Comparison of ENCODE assay signal across 11 cellular contexts in genomic region chr2:118122768-118123335, GRCh38. TPM values are rescaled to one million over a fixed set of nuclear protein-coding genes. Genes with fewer than 3 reads are reported as not detected.
DNase-seq lines count a peak whose midpoint lies in the region; ATAC-seq, FAIRE-seq and TF ChIP-seq lines count a peak whose summit lies in the region.
"Had no signal": no experiment of that assay in that cellular context is flagged by ENCODE, and none has a peak within 500 bp of the region (broad histone marks: within the 10 kb centered on the region; RNA-seq: fewer than 3 reads in every experiment).

No MANE protein-coding gene starts in this region.

- dilution Hi-C loops in keratinocyte (cut with MboI; ENCODE audit: extremely low pct_ligation_motif_present, low sequenced_read_pairs) = no loop called here

- peaks cover 39% of the 10 kb centered on the region for H3K4me1 ChIP-seq in keratinocyte (ENCODE audit: control insufficient read depth, extremely low read depth, insufficient read depth, low read length)
- H3K4me1 ChIP-seq: parathyroid adenoma had no signal

- H3K4me3 ChIP-seq in keratinocyte (ENCODE audit: control insufficient read depth in 2 of 3, extremely low read depth in 1 of 3, insufficient read depth in 2 of 3, low read depth in 1 of 3, low read length in 3 of 3) = no peak overlapping the region

- no peaks in the 10 kb centered on the region for H3K9me1 ChIP-seq in keratinocyte (ENCODE audit: control insufficient read depth, extremely low read depth, insufficient read depth, low read length)

- H4K20me1 ChIP-seq in keratinocyte (ENCODE audit: control insufficient read depth, extremely low read depth, insufficient read depth, low read length) = no peaks in the 10 kb centered on the region

- no peak for TF ChIP-seq CTCF in keratinocyte (optimal IDR thresholded peaks at IDR 0.05 in 1 of 3, IDR thresholded peaks at IDR 0.05 in 1 of 3, conservative IDR thresholded peaks at IDR 0.05 in 1 of 3; ENCODE audit: extremely low read depth in 1 of 3, insufficient read depth in 2 of 3, low read length in 3 of 3)

- peak overlapping the region; percentile 97 for H3K27ac ChIP-seq in keratinocyte (ENCODE audit: control insufficient read depth, insufficient read depth, low read length)
- H3K27ac ChIP-seq: brain microvascular endothelial cell, parathyroid adenoma had no signal

- peak overlapping the region; percentile 83 for H3K4me2 ChIP-seq in keratinocyte (ENCODE audit: control insufficient read depth, extremely low read depth, insufficient read depth, low read depth, low read length)

- DNase-seq in EH (ENCODE audit: low read depth) (peak; percentile 19), keratinocyte (ENCODE audit: low read depth, low spot score) (no peak), DMS 273 (lab: John Stamatoyannopoulos, UW; ENCODE audit: unreplicated experiment) (no peak), DMS153 treated with DMSO at 0.1 percent for 48 hours (lab: John Stamatoyannopoulos, UW; ENCODE audit: unreplicated experiment) (no peak), NCI-H2196 treated with DMSO at 0.1 percent for 48 hours (lab: John Stamatoyannopoulos, UW; ENCODE audit: unreplicated experiment) (no peak), NAMALWA (ENCODE audit: low spot score) (no peak)
- DNase-seq: CD8-positive, alpha-beta memory T cell had no signal

- no peaks in the 10 kb centered on the region for H3K27me3 ChIP-seq in keratinocyte (ENCODE audit: control insufficient read depth, extremely low read depth, insufficient read depth, low read length)
- H3K27me3 ChIP-seq: brain microvascular endothelial cell had no signal

- H3K36me3 ChIP-seq in keratinocyte (ENCODE audit: control insufficient read depth in 2 of 2, extremely low read depth in 1 of 2, insufficient read depth in 2 of 2, low read length in 2 of 2) = no peaks in the 10 kb centered on the region
- H3K36me3 ChIP-seq: brain microvascular endothelial cell had no signal

- H3K9me3 ChIP-seq in keratinocyte (ENCODE audit: control insufficient read depth, low read depth, low read length) = no peaks in the 10 kb centered on the region

- H3K9ac ChIP-seq in keratinocyte (ENCODE audit: control insufficient read depth, extremely low read depth, insufficient read depth, low read length) = peak overlapping the region; percentile 51
- H3K9ac ChIP-seq: parathyroid adenoma had no signal

- H2AFZ ChIP-seq in keratinocyte (ENCODE audit: control insufficient read depth, low read length) = no peak overlapping the region
- H2AFZ ChIP-seq: parathyroid adenoma had no signal

- ATAC-seq in GM21526 (IDR thresholded peaks at IDR 0.05; ENCODE audit: low FRiP score, unreplicated experiment) (peak; percentile 79), HG03521 (IDR thresholded peaks at IDR 0.05; ENCODE audit: unreplicated experiment) (peak; percentile 82)

- H3K79me2 ChIP-seq in keratinocyte (ENCODE audit: control insufficient read depth, insufficient read depth, low read length) = no peaks in the 10 kb centered on the region
- H3K79me2 ChIP-seq: parathyroid adenoma had no signal

- FAIRE-seq in keratinocyte (lab: Jason Lieb, UNC) = peak; percentile 36

RNA-seq across cellular contexts. Expression of gene INSIG2, which starts 34.6 kb away (rescaled TPM):
- 16.2 to 28.6 TPM (median 19.4 TPM) in 3 replicates for polyA plus RNA-seq in keratinocyte
- polyA plus RNA-seq in keratinocyte (2011; ENCODE audit: low read depth) = 14.5 TPM
- polyA plus RNA-seq in keratinocyte (2011; cell fraction: cytosol; rRNA removed) = 8.6 and 17.8 TPM in 2 replicates
- polyA plus RNA-seq in keratinocyte (2011; cell fraction: nucleus; rRNA removed) = 17.1 and 22.3 TPM in 2 replicates
- 12.7 and 34.4 TPM in 2 replicates for polyA plus RNA-seq in keratinocyte (2012; ENCODE audit: low replicate concordance)
- polyA minus RNA-seq in keratinocyte = 5.7 to 28.0 TPM (median 13.3 TPM) in 3 replicates
- 3.6 TPM for polyA minus RNA-seq in keratinocyte (2011; cell fraction: cytosol; rRNA and poly(A)+ RNA removed)
- 7.0 and 14.0 TPM in 2 replicates for polyA minus RNA-seq in keratinocyte (2011; cell fraction: nucleus; rRNA and poly(A)+ RNA removed)
